ENCODE assay signal across 8 cellular contexts in genomic region chr10:33330543-33331019, GRCh38. TPM values are rescaled to one million over a fixed set of nuclear protein-coding genes. Genes with fewer than 3 reads are reported as not detected.
A peak's percentile ranks its signal among the peaks of the same experiment; 100 is the strongest.
DNase-seq lines count a peak whose midpoint lies in the region; ATAC-seq, FAIRE-seq and TF ChIP-seq lines count a peak whose summit lies in the region.

No MANE protein-coding gene starts in this region.

- TF ChIP-seq CTCF in GM12864 (IDR thresholded peaks at IDR 0.05; ENCODE audit: low read depth, low read length, missing control alignments), result peak; percentile 84

- H3K4me3 ChIP-seq in GM12864 (ENCODE audit: low read depth, low read length), result no peak overlapping the region

- no peak overlapping the region for H3K4me3 Mint-ChIP-seq in activated CD8-positive, alpha-beta memory T cell treated with anti-CD3 and anti-CD28 coated beads, Interleukin-2, amount 10 ng/mL, durations not matched to agents 7 days and 5 days

- peak; percentile 53 for ATAC-seq in HG03354 (IDR thresholded peaks at IDR 0.05; ENCODE audit: poor library complexity, severe bottlenecking, unreplicated experiment)
- peak; percentile 41 for ATAC-seq in activated CD8-positive, alpha-beta memory T cell treated with anti-CD3 and anti-CD28 coated beads, Interleukin-2, amount 10 ng/mL, durations not matched to agents 7 days and 5 days
- no peak for ATAC-seq in HG02970 (IDR thresholded peaks at IDR 0.05; ENCODE audit: low FRiP score, unreplicated experiment)

- peaks cover 58% of the 10 kb centered on the region for H3K27me3 Mint-ChIP-seq in activated CD8-positive, alpha-beta memory T cell treated with anti-CD3 and anti-CD28 coated beads, Interleukin-2, amount 10 ng/mL, durations not matched to agents 7 days and 5 days

- FAIRE-seq in endometrium (lab: Jason Lieb, UNC), result peak; percentile 94

- H3K4me1 Mint-ChIP-seq in activated CD8-positive, alpha-beta memory T cell treated with anti-CD3 and anti-CD28 coated beads, Interleukin-2, amount 10 ng/mL, durations not matched to agents 7 days and 5 days, result peaks cover 18% of the 10 kb centered on the region

- H3K27ac Mint-ChIP-seq in activated CD8-positive, alpha-beta memory T cell treated with anti-CD3 and anti-CD28 coated beads, Interleukin-2, amount 10 ng/mL, durations not matched to agents 7 days and 5 days, result no peak overlapping the region

- CTCF ChIA-PET in activated CD8-positive, alpha-beta memory T cell treated with anti-CD3 and anti-CD28 coated beads, Interleukin-2, amount 10 ng/mL, durations not matched to agents 7 days and 5 days (lab: Charles Lee), result interaction anchor here (3.8 kb wide), 1 partner anchor 1309 kb away, joined by 20 read pairs; no protein-coding TSS in a partner anchor

- DNase-seq in GM12864 (ENCODE audit: low read depth) (peak; percentile 24), middle frontal gyrus (ENCODE audit: extremely low spot score, low spot score) (peak; percentile 70)
- DNase-seq in NK-92 treated with Interleukin-12 subunit alpha and Interleukin-12 subunit beta, amount 100 ng/mL, for 24 hours (lab: John Stamatoyannopoulos, UW), result peak; percentile 12
- peak; percentile 83 for DNase-seq in activated CD8-positive, alpha-beta memory T cell treated with anti-CD3 and anti-CD28 coated beads, Interleukin-2, amount 10 ng/mL, durations not matched to agents 7 days and 5 days
- DNase-seq in stimulated activated CD8-positive, alpha-beta memory T cell treated with anti-CD3 and anti-CD28 coated beads, Interleukin-15, amount 100 ng/mL, for 48 hours (ENCODE audit: low read depth in 2 of 2), result peak; percentile 47 to 50

- H3K36me3 Mint-ChIP-seq in activated CD8-positive, alpha-beta memory T cell treated with anti-CD3 and anti-CD28 coated beads, Interleukin-2, amount 10 ng/mL, durations not matched to agents 7 days and 5 days, result no peaks in the 10 kb centered on the region

- no peaks in the 10 kb centered on the region for H3K9me3 Mint-ChIP-seq in activated CD8-positive, alpha-beta memory T cell treated with anti-CD3 and anti-CD28 coated beads, Interleukin-2, amount 10 ng/mL, durations not matched to agents 7 days and 5 days (ENCODE audit: low read depth)

RNA-seq across cellular contexts. Expression of gene NRP1, which starts 3.9 kb away (rescaled TPM):
- 1 to 10 TPM in 1 of 2 experiments, under 1 TPM in 1; 0.55 to 2.0 TPM for total RNA-seq in activated CD8-positive, alpha-beta memory T cell treated with anti-CD3 and anti-CD28 coated beads, Interleukin-2, amount 10 ng/mL, durations not matched to agents 7 days and 5 days

Comparison
In these comparisons a context has a peak if more than half of its experiments do, and no peak if none do; other contexts are left out.
1. DNase-seq: peak in every context shown above with its lines; median percentile 83 in activated CD8-positive, alpha-beta memory T cell treated with anti-CD3 and anti-CD28 coated beads, Interleukin-2, amount 10 ng/mL, durations not matched to agents 7 days and 5 days; 70 in middle frontal gyrus; 48 in stimulated activated CD8-positive, alpha-beta memory T cell treated with anti-CD3 and anti-CD28 coated beads, Interleukin-15, amount 100 ng/mL, for 48 hours; 24 in GM12864; 12 in NK-92 treated with Interleukin-12 subunit alpha and Interleukin-12 subunit beta, amount 100 ng/mL, for 24 hours.